12 cellular contexts compared by ENCODE assay signal in the genomic region with DNA sequence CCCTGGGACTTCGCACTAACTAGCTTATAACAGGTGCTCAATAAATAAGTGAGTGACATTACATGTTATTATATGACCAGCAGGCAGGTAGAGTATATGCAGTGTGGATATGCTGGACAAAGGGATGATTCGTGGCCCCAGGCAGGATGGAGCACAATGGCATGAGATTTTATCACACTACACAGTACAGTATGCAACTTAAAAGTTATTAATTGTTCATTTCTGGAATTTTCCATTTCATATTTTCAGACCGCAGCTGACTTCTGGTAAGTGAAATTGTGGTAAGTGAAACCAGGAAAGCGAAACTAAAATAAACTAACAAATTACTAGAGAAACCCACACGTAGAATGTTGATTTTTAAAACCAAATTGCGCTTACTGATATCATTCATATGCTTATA. TPM values are rescaled to one million over a fixed set of nuclear protein-coding genes. Genes with fewer than 3 reads are reported as not detected.
DNase-seq lines count a peak whose midpoint lies in the region; ATAC-seq and TF ChIP-seq lines count a peak whose summit lies in the region.
"Had no signal": no experiment of that assay in that cellular context is flagged by ENCODE, and none has a peak within 500 bp of the region (broad histone marks: within the 10 kb centered on the region; RNA-seq: fewer than 3 reads in every experiment).

No MANE protein-coding gene starts in this region.

- peak overlapping the region; percentile 38 for H3K27ac ChIP-seq in OCI-LY3 (ENCODE audit: low read length)
- no peak overlapping the region for H3K27ac ChIP-seq in suprapubic skin
- H3K27ac ChIP-seq: right atrium auricular region had no signal

- peaks cover 27% of the 10 kb centered on the region for H3K79me2 ChIP-seq in OCI-LY3 (ENCODE audit: low read length)

- peak overlapping the region; percentile 98 for H3K4me3 Mint-ChIP-seq in activated naive CD8-positive, alpha-beta T cell treated with anti-CD3 and anti-CD28 coated beads, Interleukin-2, amount 10 ng/mL, durations not matched to agents 7 days and 5 days
- peak overlapping the region; percentile 13 to 92 (median 44) for H3K4me3 Mint-ChIP-seq in nephron

- H3K9me3 Mint-ChIP-seq in activated naive CD8-positive, alpha-beta T cell treated with anti-CD3 and anti-CD28 coated beads, Interleukin-2, amount 10 ng/mL, durations not matched to agents 7 days and 5 days, result peaks cover 16% of the 10 kb centered on the region
- peaks cover 26% of the 10 kb centered on the region for H3K9me3 Mint-ChIP-seq in nephron

- TF ChIP-seq EP300 in suprapubic skin (IDR thresholded peaks at IDR 0.05), result no peak

- peaks cover 21% of the 10 kb centered on the region; the same call in 1 of the 2 replicates for H3K9me3 ChIP-seq in OCI-LY3 (ENCODE audit: insufficient read depth, low read length)
- H3K9me3 ChIP-seq in suprapubic skin, result peaks cover 4% of the 10 kb centered on the region

- POLR2A ChIA-PET in activated naive CD8-positive, alpha-beta T cell treated with anti-CD3 and anti-CD28 coated beads, Interleukin-2, amount 10 ng/mL, durations not matched to agents 7 days and 5 days (lab: Charles Lee), result interaction anchor here (0.8 to 1.7 kb wide), 3 partner anchors 9 to 117 kb away, joined by 3 to 7 read pairs (median 4); a partner anchor contains a TSS

- no peak for TF ChIP-seq CTCF in GM12864 (IDR thresholded peaks at IDR 0.05; ENCODE audit: low read depth, low read length, missing control alignments)
- TF ChIP-seq CTCF in OCI-LY3 (IDR thresholded peaks at IDR 0.05; ENCODE audit: low read depth, low read length), result no peak
- no peak for TF ChIP-seq CTCF in nephron (IDR thresholded peaks at IDR 0.05; ENCODE audit: unreplicated experiment in 3 of 3)
- TF ChIP-seq CTCF in suprapubic skin (IDR thresholded peaks at IDR 0.05), result no peak

- H3K4me3 ChIP-seq in GM12864 (ENCODE audit: low read depth, low read length) (no peak overlapping the region; the same call in 1 of the 2 replicates), OCI-LY3 (ENCODE audit: low read length) (peak overlapping the region; percentile 50), suprapubic skin (no peak overlapping the region)
- H3K4me3 ChIP-seq: right atrium auricular region had no signal

- 0 out of 2 replicates have a peak overlapping the region, but pooled peaks have one; percentile 5 for H3K9ac ChIP-seq in OCI-LY3 (ENCODE audit: low read length)

- peaks cover 45% of the 10 kb centered on the region for H3K36me3 Mint-ChIP-seq in activated naive CD8-positive, alpha-beta T cell treated with anti-CD3 and anti-CD28 coated beads, Interleukin-2, amount 10 ng/mL, durations not matched to agents 7 days and 5 days
- H3K36me3 Mint-ChIP-seq in nephron (ENCODE audit: low read depth), result peaks cover 37% of the 10 kb centered on the region

- H3K27me3 ChIP-seq in OCI-LY3 (ENCODE audit: low read depth, low read length) (no peaks in the 10 kb centered on the region), suprapubic skin (no peaks in the 10 kb centered on the region)
- H3K27me3 ChIP-seq: right atrium auricular region had no signal

- no peaks in the 10 kb centered on the region for H3K27me3 Mint-ChIP-seq in activated naive CD8-positive, alpha-beta T cell treated with anti-CD3 and anti-CD28 coated beads, Interleukin-2, amount 10 ng/mL, durations not matched to agents 7 days and 5 days
- H3K27me3 Mint-ChIP-seq in nephron (ENCODE audit: low read depth), result no peaks in the 10 kb centered on the region

- H3K4me2 ChIP-seq in OCI-LY3 (ENCODE audit: low read length), result peak overlapping the region; percentile 83

- H3K27ac Mint-ChIP-seq in activated naive CD8-positive, alpha-beta T cell treated with anti-CD3 and anti-CD28 coated beads, Interleukin-2, amount 10 ng/mL, durations not matched to agents 7 days and 5 days, result peak overlapping the region; percentile 97
- no peak overlapping the region for H3K27ac Mint-ChIP-seq in nephron

- TF ChIP-seq POLR2A in suprapubic skin (IDR thresholded peaks at IDR 0.05), result no peak

- ATAC-seq in activated naive CD8-positive, alpha-beta T cell treated with anti-CD3 and anti-CD28 coated beads, Interleukin-2, amount 10 ng/mL, durations not matched to agents 7 days and 5 days (ENCODE audit: low read depth), result peak; percentile 33
- no peak for ATAC-seq in HG03025 (IDR thresholded peaks at IDR 0.05; ENCODE audit: low FRiP score, unreplicated experiment)
- ATAC-seq: left cardiac atrium, Panc1 had no signal

- peaks cover 13% of the 10 kb centered on the region for H3K36me3 ChIP-seq in OCI-LY3 (replicated peaks; ENCODE audit: low read depth, low read length)
- no peaks in the 10 kb centered on the region for H3K36me3 ChIP-seq in suprapubic skin
- H3K36me3 ChIP-seq: right atrium auricular region had no signal

- H3K4me1 ChIP-seq in OCI-LY3 (ENCODE audit: low read length) (peaks cover 36% of the 10 kb centered on the region), suprapubic skin (peaks cover 23% of the 10 kb centered on the region)

- DNase-seq in GM12864 (ENCODE audit: low read depth) (peak; percentile 21), suprapubic skin (ENCODE audit: low spot score in 2 of 2) (no peak), amygdala (lab: John Stamatoyannopoulos, UW) (no peak), COLO668 (lab: John Stamatoyannopoulos, UW; ENCODE audit: unreplicated experiment) (no peak)
- peak; percentile 48 for DNase-seq in activated naive CD8-positive, alpha-beta T cell treated with anti-CD3 and anti-CD28 coated beads, Interleukin-2, amount 10 ng/mL, durations not matched to agents 7 days and 5 days
- DNase-seq: left cardiac atrium, NCI-H1417 had no signal

- no peak overlapping the region for H2AFZ ChIP-seq in OCI-LY3 (ENCODE audit: low read depth, low read length)

- WGBS in suprapubic skin, result 71% methylated on average over 6 of the region's 6 CpGs

- no peaks in the 10 kb centered on the region for H4K20me1 ChIP-seq in OCI-LY3 (ENCODE audit: insufficient read depth, low read length)

- peaks cover 39% of the 10 kb centered on the region for H3K4me1 Mint-ChIP-seq in activated naive CD8-positive, alpha-beta T cell treated with anti-CD3 and anti-CD28 coated beads, Interleukin-2, amount 10 ng/mL, durations not matched to agents 7 days and 5 days
- H3K4me1 Mint-ChIP-seq in nephron, result peaks cover 19% of the 10 kb centered on the region

RNA-seq across cellular contexts. Expression of a gene that starts 3.3 kb away (rescaled TPM):
- total RNA-seq in activated naive CD8-positive, alpha-beta T cell treated with anti-CD3 and anti-CD28 coated beads, Interleukin-2, amount 10 ng/mL, durations not matched to agents 7 days and 5 days, result 10 to 100 TPM; 40.2 to 40.7 TPM
- 1 to 10 TPM; 2.3 to 5.8 (median 3.6) TPM for total RNA-seq in suprapubic skin

Comparison
In these comparisons a context has a peak if more than half of its experiments do, and no peak if none do; other contexts are left out.
1. DNase-seq: peak in GM12864 (single experiment) and activated naive CD8-positive, alpha-beta T cell treated with anti-CD3 and anti-CD28 coated beads, Interleukin-2, amount 10 ng/mL, durations not matched to agents 7 days and 5 days (single experiment); none in suprapubic skin (0 of 2), amygdala (0 of 56) and COLO668 (single experiment).
2. RNA of a gene that starts 3.3 kb away (total RNA-seq): 40.2 to 40.7 TPM in activated naive CD8-positive, alpha-beta T cell treated with anti-CD3 and anti-CD28 coated beads, Interleukin-2, amount 10 ng/mL, durations not matched to agents 7 days and 5 days; 2.3 to 5.8 TPM in suprapubic skin; every median in the first group is over 4 times any median in the second.